20 cellular contexts compared by ENCODE assay signal in genomic region chr12:16325426-16325825, GRCh38. TPM values are rescaled to one million over a fixed set of nuclear protein-coding genes. Genes with fewer than 3 reads are reported as not detected.
DNase-seq lines count a peak whose midpoint lies in the region; ATAC-seq and TF ChIP-seq lines count a peak whose summit lies in the region.
"Had no signal": no experiment of that assay in that cellular context is flagged by ENCODE, and none has a peak within 500 bp of the region (broad histone marks: within the 10 kb centered on the region; RNA-seq: fewer than 3 reads in every experiment).

No MANE protein-coding gene starts in this region.

- 0 to 16% methylated on average over 1 to 3 of the region's 3 CpGs for WGBS in transverse colon (ENCODE audit: low coverage in 1 of 2), 2 donors
- WGBS in aorta, 2 donors: 32 to 38% methylated on average over 3 of the region's 3 CpGs

- H3K9me3 ChIP-seq in PC-9 (ENCODE audit: insufficient read depth, low read depth) (peaks cover 15% of the 10 kb centered on the region; the same call in 1 of the 2 replicates), transverse colon (peaks cover 6% of the 10 kb centered on the region in 2 donors), aorta (ENCODE audit: control insufficient read depth, low read length) (peaks cover 2% of the 10 kb centered on the region)

- peaks cover 5% of the 10 kb centered on the region; the same call in 1 of the 2 replicates for H3F3A ChIP-seq in PC-9 (ENCODE audit: insufficient read depth, low read depth)

- no peak for ATAC-seq in aorta (ENCODE audit: low FRiP score)
- no peak for ATAC-seq in HG02678 (IDR thresholded peaks at IDR 0.05; ENCODE audit: unreplicated experiment)
- ATAC-seq: right cardiac atrium had no signal

- no peaks in the 10 kb centered on the region for H3K27me3 ChIP-seq in PC-9 (ENCODE audit: insufficient read depth, low read depth)
- H3K27me3 ChIP-seq in transverse colon: no peaks in the 10 kb centered on the region
- no peaks in the 10 kb centered on the region for H3K27me3 ChIP-seq in aorta (ENCODE audit: control insufficient read depth in 1 of 2, insufficient read depth in 2 of 2, low read length in 1 of 2)

- H3K4me1 ChIP-seq in PC-9 (replicated peaks; ENCODE audit: insufficient read depth) (peaks cover 32% of the 10 kb centered on the region), transverse colon (peaks cover 0 to 29% (median 17%) of the 10 kb centered on the region in 4 donors), aorta (ENCODE audit: control insufficient read depth in 1 of 2, insufficient read depth in 2 of 2, low read length in 2 of 2) (no peaks in the 10 kb centered on the region)

- TF ChIP-seq EP300 in transverse colon (IDR thresholded peaks at IDR 0.05; ENCODE audit: low read depth): no peak

- H3K4me3 ChIP-seq in PC-9 (no peak overlapping the region), transverse colon (no peak overlapping the region), aorta (ENCODE audit: low read length in 2 of 2) (no peak overlapping the region)
- H3K4me3 ChIP-seq: lung had no signal

- TF ChIP-seq CTCF in PC-9 (conservative IDR thresholded peaks at IDR 0.05) (no peak), transverse colon (IDR thresholded peaks at IDR 0.05) (no peak)

- no peak for TF ChIP-seq POLR2A in transverse colon (IDR thresholded peaks at IDR 0.05)

- POLR2A ChIA-PET in PC-9 (lab: Charles Lee; ENCODE audit: unreplicated experiment): interaction anchor here (0.7 kb wide), 1 partner anchor 105 kb away, joined by 7 read pairs; no protein-coding TSS in a partner anchor

- H3K79me2 ChIP-seq in PC-9 (ENCODE audit: low read depth): no peaks in the 10 kb centered on the region

- H3K4me2 ChIP-seq in PC-9: no peak overlapping the region

- H3K36me3 ChIP-seq in PC-9 (ENCODE audit: low read depth): no peaks in the 10 kb centered on the region
- no peaks in the 10 kb centered on the region for H3K36me3 ChIP-seq in transverse colon
- H3K36me3 ChIP-seq in aorta (ENCODE audit: control insufficient read depth in 1 of 2, insufficient read depth in 2 of 2, low read length in 1 of 2): no peaks in the 10 kb centered on the region

- CTCF ChIA-PET in PC-9 (lab: Charles Lee): interaction anchor here (0.6 kb wide), 1 partner anchor 24 kb away, joined by 4 read pairs; no protein-coding TSS in a partner anchor

- H4K20me1 ChIP-seq in PC-9 (ENCODE audit: insufficient read depth): no peaks in the 10 kb centered on the region

- H3K9me2 ChIP-seq in PC-9 (ENCODE audit: insufficient read depth): no peaks in the 10 kb centered on the region

- BruUV-seq in PC-9 (replicated peaks; lab: Mats Ljungman, UMichigan): no TSS peak

- DNase-seq in SHP77 treated with DMSO at 0.1 percent for 48 hours (lab: John Stamatoyannopoulos, UW) (peak; percentile 17), SHP77 (lab: John Stamatoyannopoulos, UW) (no peak), NCI-H2029 treated with DMSO at 0.1 percent for 48 hours (lab: John Stamatoyannopoulos, UW) (peak; percentile 79), PC-9 (peak; percentile 31 to 52), transverse colon (peak; percentile 74), aorta (no peak)
- no peak for DNase-seq in activated CD4-positive, alpha-beta T cell treated with anti-CD3 and anti-CD28 coated beads, Interleukin-2, amount 50 U/mL, for 48 hours
- DNase-seq: activated T-cell treated with anti-CD3 and anti-CD28 coated beads, Interleukin-2, amount 50 U/mL, for 48 hours; KBM-7; MV-4-11; naive B cell; NK-92 treated with Interleukin-12 subunit alpha and Interleukin-12 subunit beta, amount 100 ng/mL, for 24 hours; right cardiac atrium; stimulated activated CD4-positive, alpha-beta T cell treated with anti-CD3 and anti-CD28 coated beads, Interleukin-15, amount 100 ng/mL, for 24 hours; T-helper 9 cell had no signal

- in situ Hi-C loops in transverse colon (cut with MboI; ENCODE audit: low pct_ligation_motif_present in 1 of 4, low pct_unique_long_range_greater_than_20kb in 1 of 4, low sequenced_read_pairs in 3 of 4): no loop called here

- H3K27ac ChIP-seq in PC-9 (no peak overlapping the region), transverse colon (peak overlapping the region in 3 of 4 donors; percentile 5 to 56 (median 23)), aorta (ENCODE audit: low read depth in 1 of 2, low read length in 2 of 2) (no peak overlapping the region)

- no peak overlapping the region for H2AFZ ChIP-seq in PC-9

- intact Hi-C loops in PC-9 (cut with micrococcal nuclease; ENCODE audit: unreplicated experiment) (no loop called here), transverse colon (cut with DNase I; ENCODE audit: low total_unique reads) (no loop called here), aorta (cut with DNase I) (no loop called here)

RNA-seq across cellular contexts. Expression of gene MGST1, which starts 22.0 kb away (rescaled TPM):
- total RNA-seq in PC-9 (2021): 750 and 766 TPM in 2 replicates
- 1,000 to 10,000 TPM in 1 of 4 donors, 100 to 1,000 TPM in 2, 10 to 100 TPM in 1; 58.7 to 1,102 (median 246) TPM for total RNA-seq in transverse colon
- 10 to 100 TPM; 73.3 to 79.3 TPM for total RNA-seq in aorta
- 10 to 100 TPM in 1 of 2 donors, 1 to 10 TPM in 1; 3.2 to 30.2 TPM for polyA plus RNA-seq in aorta

RNA-seq across cellular contexts. Expression of gene SLC15A5, which starts 47.9 kb away (rescaled TPM):
- total RNA-seq in PC-9 (2021): not detected in 2 replicates
- total RNA-seq in transverse colon: not detected
- not detected for total RNA-seq in aorta
- not detected for polyA plus RNA-seq in aorta
- total RNA-seq: lung, osteoblast, right cardiac atrium, temporal lobe had no signal
- polyA plus RNA-seq: CD14-positive monocyte, lung, right cardiac atrium had no signal

Comparison
In these comparisons a context has a peak if more than half of its experiments do, and no peak if none do; other contexts are left out.
1. DNase-seq: peak in SHP77 treated with DMSO at 0.1 percent for 48 hours (single experiment), NCI-H2029 treated with DMSO at 0.1 percent for 48 hours (single experiment), PC-9 (2 of 2) and transverse colon (single experiment); none in SHP77 (0 of 2), aorta (0 of 2) and activated CD4-positive, alpha-beta T cell treated with anti-CD3 and anti-CD28 coated beads, Interleukin-2, amount 50 U/mL, for 48 hours (0 of 2).
2. H3K27ac ChIP-seq: peak in transverse colon (3 of 4); none in PC-9 (single experiment) and aorta (0 of 2).